ENCODE assay signal across 22 cellular contexts in genomic region chr9:87465791-87466190, GRCh38. TPM values are rescaled to one million over a fixed set of nuclear protein-coding genes. Genes with fewer than 3 reads are reported as not detected.
A peak's percentile ranks its signal among the peaks of the same experiment; 100 is the strongest.
DNase-seq lines count a peak whose midpoint lies in the region; TF ChIP-seq lines count a peak whose summit lies in the region.
"Had no signal": no experiment of that assay in that cellular context is flagged by ENCODE, and none has a peak within 500 bp of the region (broad histone marks: within the 10 kb centered on the region; RNA-seq: fewer than 3 reads in every experiment).

No MANE protein-coding gene starts in this region.

- no peak overlapping the region for H3K4ac ChIP-seq in trophoblast cell (ENCODE audit: low read depth, low read length)

- no peak overlapping the region for H3K18ac ChIP-seq in trophoblast cell (ENCODE audit: low read length)

- TF ChIP-seq CTCF in GM12865 (IDR thresholded peaks at IDR 0.05; ENCODE audit: insufficient read depth, low read depth, low read length, missing control alignments) (no peak), endodermal cell (conservative IDR thresholded peaks at IDR 0.05) (no peak), prostate gland (IDR thresholded peaks at IDR 0.05) (no peak)

- H4K12ac ChIP-seq in trophoblast cell (ENCODE audit: low read depth, low read length), result no peak overlapping the region

- peak; percentile 55 for DNase-seq in GM12865 (ENCODE audit: low read depth)
- DNase-seq in NCI-H526 treated with DMSO at 0.1 percent for 48 hours (lab: John Stamatoyannopoulos, UW), result peak; percentile 93
- peak; percentile 58 for DNase-seq in endodermal cell
- DNase-seq in trophoblast cell, result peak; percentile 65 to 85
- DNase-seq in NCI-H2196 (lab: John Stamatoyannopoulos, UW; ENCODE audit: unreplicated experiment), result no peak
- DNase-seq in prostate gland (ENCODE audit: low spot score), result no peak
- DNase-seq in NCI-H1417 (lab: John Stamatoyannopoulos, UW), result no peak
- DNase-seq: BE2C; CD4-positive, CD25-positive, alpha-beta regulatory T cell; COR-L47; GF-D8; IMR-90; Karpas-422; MG63; NCI-H1092; NCI-H2081; NCI-H774; PC-3; RPMI8226; SJCRH30 had no signal

- H3K36me3 ChIP-seq in endodermal cell (ENCODE audit: control insufficient read depth, insufficient read depth, low read length) (no peaks in the 10 kb centered on the region), trophoblast cell (ENCODE audit: control insufficient read depth in 1 of 2, insufficient read depth in 2 of 2, low read length in 2 of 2) (no peaks in the 10 kb centered on the region), prostate gland (no peaks in the 10 kb centered on the region)
- H3K36me3 ChIP-seq: BE2C, HAP-1, MG63, SJCRH30 had no signal

- no peak overlapping the region for H3K14ac ChIP-seq in trophoblast cell (ENCODE audit: low read length)

- H3K23ac ChIP-seq in trophoblast cell (ENCODE audit: low read length), result no peak overlapping the region

- no peak overlapping the region for H2BK12ac ChIP-seq in trophoblast cell (ENCODE audit: low read length)

- H3K27me3 ChIP-seq in endodermal cell (ENCODE audit: control insufficient read depth, insufficient read depth, low read length, poor library complexity, severe bottlenecking) (no peaks in the 10 kb centered on the region), trophoblast cell (ENCODE audit: insufficient read depth, low read length) (no peaks in the 10 kb centered on the region), prostate gland (replicated peaks; ENCODE audit: insufficient read depth) (no peaks in the 10 kb centered on the region)
- H3K27me3 ChIP-seq: BE2C, MG63, SJCRH30 had no signal

- no peak overlapping the region for H2AFZ ChIP-seq in trophoblast cell (ENCODE audit: insufficient read depth, low read length, poor library complexity)

- peaks cover 39% of the 10 kb centered on the region for H3K4me1 Mint-ChIP-seq in endodermal cell

- H3K9me3 ChIP-seq in endodermal cell (ENCODE audit: control insufficient read depth, low read length), result no peaks in the 10 kb centered on the region
- H3K9me3 ChIP-seq in trophoblast cell (ENCODE audit: insufficient read depth, low read depth, low read length), result no peaks in the 10 kb centered on the region
- no peaks in the 10 kb centered on the region for H3K9me3 ChIP-seq in prostate gland
- H3K9me3 ChIP-seq: BE2C, HAP-1, MG63, SJCRH30 had no signal

- H3K27ac ChIP-seq in endodermal cell (ENCODE audit: low read depth, low read length) (no peak overlapping the region), trophoblast cell (ENCODE audit: low read depth, low read length) (no peak overlapping the region), prostate gland (no peak overlapping the region)
- H3K27ac ChIP-seq: HL-60, SJCRH30 had no signal

- H3K79me2 ChIP-seq in trophoblast cell (ENCODE audit: control insufficient read depth, insufficient read depth, low read length, poor library complexity), result peaks cover 3% of the 10 kb centered on the region

- H3K9ac ChIP-seq in endodermal cell (ENCODE audit: extremely low read depth, low read length, poor library complexity, severe bottlenecking) (no peak overlapping the region), trophoblast cell (ENCODE audit: low read length) (no peak overlapping the region)

- no peak overlapping the region for H4K8ac ChIP-seq in trophoblast cell (ENCODE audit: low read depth, low read length)

- peaks cover 2% of the 10 kb centered on the region for H3K9me3 Mint-ChIP-seq in endodermal cell

- no peak overlapping the region for H2BK5ac ChIP-seq in trophoblast cell (ENCODE audit: low read depth, low read length, poor library complexity)

- no peak overlapping the region for H4K91ac ChIP-seq in trophoblast cell (ENCODE audit: low read depth, low read length)

- no peak overlapping the region for H3K4me3 Mint-ChIP-seq in endodermal cell
- H3K4me3 Mint-ChIP-seq: CD4-positive, CD25-positive, alpha-beta regulatory T cell had no signal

- no peaks in the 10 kb centered on the region for H3K36me3 Mint-ChIP-seq in endodermal cell (ENCODE audit: low read depth)
- H3K36me3 Mint-ChIP-seq: CD4-positive, CD25-positive, alpha-beta regulatory T cell had no signal

- H3K27ac Mint-ChIP-seq in endodermal cell, result peak overlapping the region; percentile 89
- H3K27ac Mint-ChIP-seq: CD4-positive, CD25-positive, alpha-beta regulatory T cell had no signal

- peaks cover 3% of the 10 kb centered on the region for H3K79me1 ChIP-seq in trophoblast cell (ENCODE audit: low read length)

- WGBS in endodermal cell (ENCODE audit: insufficient coverage in 1 of 2, insufficient read length in 1 of 2), 2 experiments, result 66 to 94% methylated on average over 3 of the region's 3 CpGs
- whole genome bisulfite sequencing in trophoblast cell (ENCODE audit: extremely low coverage, insufficient coverage, insufficient read length), result no CpG with 5 or more reads among the region's 3 CpGs
- WGBS in prostate gland, result 43% methylated on average over 3 of the region's 3 CpGs

- H2AK5ac ChIP-seq in trophoblast cell (ENCODE audit: low read length), result no peak overlapping the region

- H3K4me2 ChIP-seq in trophoblast cell (ENCODE audit: low read length), result no peak overlapping the region

- H2BK120ac ChIP-seq in trophoblast cell (ENCODE audit: insufficient read depth, low read length, poor library complexity), result no peak overlapping the region

- H3K27me3 Mint-ChIP-seq in endodermal cell (ENCODE audit: insufficient read depth), result no peaks in the 10 kb centered on the region
- H3K27me3 Mint-ChIP-seq: CD4-positive, CD25-positive, alpha-beta regulatory T cell had no signal

- TF ChIP-seq POLR2A in prostate gland (IDR thresholded peaks at IDR 0.05), result no peak

- H3K4me3 ChIP-seq in GM12865 (ENCODE audit: low read depth, low read length) (no peak overlapping the region), endodermal cell (ENCODE audit: low read length) (no peak overlapping the region), trophoblast cell (ENCODE audit: low read depth, low read length) (no peak overlapping the region), prostate gland (no peak overlapping the region)
- H3K4me3 ChIP-seq: HAP-1, MG63, SJCRH30 had no signal

- peaks cover 18% of the 10 kb centered on the region for H3K4me1 ChIP-seq in endodermal cell (ENCODE audit: control insufficient read depth, insufficient read depth, low read length)
- peaks cover 9 to 11% of the 10 kb centered on the region in 2 experiments for H3K4me1 ChIP-seq in trophoblast cell (ENCODE audit: control insufficient read depth in 1 of 2, insufficient read depth in 2 of 2, low read length in 2 of 2)
- no peaks in the 10 kb centered on the region for H3K4me1 ChIP-seq in prostate gland (replicated peaks)
- H3K4me1 ChIP-seq: BE2C, HAP-1 had no signal

- intact Hi-C loops in prostate gland (cut with DNase I), result no loop called here

RNA-seq across cellular contexts. Expression of gene DAPK1, which starts 31.9 kb away (rescaled TPM):
- 100 to 1,000 TPM; 117 to 139 TPM for total RNA-seq in endodermal cell
- polyA plus RNA-seq in endodermal cell (2013, experiment 1 of 2), result 39.1 TPM
- 33.2 TPM for polyA plus RNA-seq in endodermal cell (2013, experiment 2 of 2)
- polyA plus RNA-seq in trophoblast cell (2013), result 19.7 and 20.7 TPM in 2 replicates
- total RNA-seq in prostate gland, result 10 to 100 TPM; 13.9 to 39.1 TPM
- total RNA-seq: PC-3 had no signal

Comparison
In these comparisons a context has a peak if more than half of its experiments do, and no peak if none do; other contexts are left out.
1. DNase-seq: peak in GM12865 (single experiment), NCI-H526 treated with DMSO at 0.1 percent for 48 hours (single experiment), endodermal cell (single experiment) and trophoblast cell (2 of 2); none in NCI-H2196 (single experiment), prostate gland (single experiment) and NCI-H1417 (0 of 3).